18 cellular contexts compared by ENCODE assay signal in genomic region chr16:89291776-89292175, GRCh38.
A peak's percentile ranks its signal among the peaks of the same experiment; 100 is the strongest.
DNase-seq lines count a peak whose midpoint lies in the region; ATAC-seq, FAIRE-seq and TF ChIP-seq lines count a peak whose summit lies in the region.
"Had no signal": no experiment of that assay in that cellular context is flagged by ENCODE, and none has a peak within 500 bp of the region (broad histone marks: within the 10 kb centered on the region; RNA-seq: fewer than 3 reads in every experiment).

No MANE protein-coding gene starts in this region.

- peaks cover 24% of the 10 kb centered on the region for H3K36me3 Mint-ChIP-seq in activated CD8-positive, alpha-beta T cell treated with anti-CD3 and anti-CD28 coated beads, Interleukin-2, amount 10 ng/mL, durations not matched to agents 7 days and 5 days (ENCODE audit: low read depth)
- peaks cover 52% of the 10 kb centered on the region for H3K36me3 Mint-ChIP-seq in stimulated activated effector memory CD8-positive, alpha-beta T cell treated with anti-CD3 and anti-CD28 coated beads, Interleukin-12 subunit alpha, Interleukin-12 subunit beta, amount 100 ng/mL, for 72 hours

- H3K4me1 Mint-ChIP-seq in activated CD8-positive, alpha-beta T cell treated with anti-CD3 and anti-CD28 coated beads, Interleukin-2, amount 10 ng/mL, durations not matched to agents 7 days and 5 days (ENCODE audit: low read depth): peaks cover 29% of the 10 kb centered on the region
- peaks cover 26% of the 10 kb centered on the region for H3K4me1 Mint-ChIP-seq in stimulated activated effector memory CD8-positive, alpha-beta T cell treated with anti-CD3 and anti-CD28 coated beads, Interleukin-12 subunit alpha, Interleukin-12 subunit beta, amount 100 ng/mL, for 72 hours

- H3K27me3 ChIP-seq in cardiac muscle cell (no peaks in the 10 kb centered on the region), iPS DF 6.9 (ENCODE audit: control insufficient read depth, insufficient read depth, low read length) (no peaks in the 10 kb centered on the region)
- H3K27me3 ChIP-seq: heart left ventricle, SJSA1 had no signal

- no peaks in the 10 kb centered on the region for H3K9me3 Mint-ChIP-seq in activated CD8-positive, alpha-beta T cell treated with anti-CD3 and anti-CD28 coated beads, Interleukin-2, amount 10 ng/mL, durations not matched to agents 7 days and 5 days (ENCODE audit: insufficient read depth)
- H3K9me3 Mint-ChIP-seq in stimulated activated effector memory CD8-positive, alpha-beta T cell treated with anti-CD3 and anti-CD28 coated beads, Interleukin-12 subunit alpha, Interleukin-12 subunit beta, amount 100 ng/mL, for 72 hours: no peaks in the 10 kb centered on the region

- no peak for FAIRE-seq in GM19239 (lab: Jason Lieb, UNC)

- no peaks in the 10 kb centered on the region for H3K27me3 Mint-ChIP-seq in activated CD8-positive, alpha-beta T cell treated with anti-CD3 and anti-CD28 coated beads, Interleukin-2, amount 10 ng/mL, durations not matched to agents 7 days and 5 days (ENCODE audit: low read depth)

- no peak overlapping the region for H3K4me3 Mint-ChIP-seq in activated CD8-positive, alpha-beta T cell treated with anti-CD3 and anti-CD28 coated beads, Interleukin-2, amount 10 ng/mL, durations not matched to agents 7 days and 5 days
- no peak overlapping the region for H3K4me3 Mint-ChIP-seq in stimulated activated effector memory CD8-positive, alpha-beta T cell treated with anti-CD3 and anti-CD28 coated beads, Interleukin-12 subunit alpha, Interleukin-12 subunit beta, amount 100 ng/mL, for 72 hours

- CTCF ChIA-PET in activated CD8-positive, alpha-beta T cell treated with anti-CD3 and anti-CD28 coated beads, Interleukin-2, amount 10 ng/mL, durations not matched to agents 7 days and 5 days (lab: Charles Lee): interaction anchor here (0.7 to 1.2 kb wide), 2 partner anchors 20 to 51 kb away, joined by 3 read pairs; no protein-coding TSS in a partner anchor

- no CpG with 5 or more reads among the region's 13 CpGs for WGBS in iPS DF 6.9 (ENCODE audit: insufficient coverage, insufficient read length)

- intact Hi-C loops in cardiac septum (cut with DNase I): no loop called here

- H3K9me3 ChIP-seq in cardiac muscle cell (ENCODE audit: low read depth) (no peaks in the 10 kb centered on the region), iPS DF 6.9 (ENCODE audit: control insufficient read depth, insufficient read depth, low read length) (no peaks in the 10 kb centered on the region)
- H3K9me3 ChIP-seq: heart left ventricle, SJSA1 had no signal

- ATAC-seq in activated CD8-positive, alpha-beta T cell treated with anti-CD3 and anti-CD28 coated beads, Interleukin-2, amount 10 ng/mL, durations not matched to agents 7 days and 5 days: no peak
- no peak for ATAC-seq in stimulated activated effector memory CD8-positive, alpha-beta T cell treated with anti-CD3 and anti-CD28 coated beads, Interleukin-12 subunit alpha, Interleukin-12 subunit beta, amount 100 ng/mL, for 72 hours
- ATAC-seq: activated CD4-positive, CD25-positive, alpha-beta regulatory T cell treated with anti-CD3 and anti-CD28 coated beads, Interleukin-2, amount 50 U/mL, for 24 hours; heart left ventricle had no signal

- DNase-seq in cardiac muscle cell (ENCODE audit: low read depth in 1 of 2, low spot score in 1 of 2) (no peak), cardiac septum (ENCODE audit: low spot score) (no peak), iPS DF 6.9 (ENCODE audit: low read depth, low spot score) (no peak), NCI-H526 (lab: John Stamatoyannopoulos, UW) (no peak), GM19239 (ENCODE audit: insufficient read length, low spot score) (no peak), NCI-H69 (lab: John Stamatoyannopoulos, UW) (no peak)
- no peak for DNase-seq in activated CD8-positive, alpha-beta T cell treated with anti-CD3 and anti-CD28 coated beads, Interleukin-2, amount 10 ng/mL, durations not matched to agents 7 days and 5 days
- DNase-seq in stimulated activated effector memory CD8-positive, alpha-beta T cell treated with anti-CD3 and anti-CD28 coated beads, Interleukin-12 subunit alpha, Interleukin-12 subunit beta, amount 100 ng/mL, for 72 hours (ENCODE audit: low spot score in 2 of 2): no peak
- DNase-seq: activated gamma-delta T cell treated with Interleukin-2 at 50 U/mL for 16 hours; KBM-7; NCI-H2081 treated with DMSO at 0.1 percent for 48 hours; NCI-H524 treated with DMSO at 0.1 percent for 48 hours; OCI-M1; stimulated activated CD4-positive, alpha-beta T cell treated with anti-CD3 and anti-CD28 coated beads, Interleukin-4, amount 100 ng/mL, for 24 hours; T-helper 9 cell had no signal

- H3K36me3 ChIP-seq in cardiac muscle cell (peaks cover 17% of the 10 kb centered on the region), iPS DF 6.9 (ENCODE audit: control insufficient read depth, insufficient read depth, low read length) (peaks cover 11% of the 10 kb centered on the region)

- no peak for TF ChIP-seq CTCF in cardiac muscle cell (IDR thresholded peaks at IDR 0.05; ENCODE audit: low read depth, low read length)

- POLR2A ChIA-PET in activated CD8-positive, alpha-beta T cell treated with anti-CD3 and anti-CD28 coated beads, Interleukin-2, amount 10 ng/mL, durations not matched to agents 7 days and 5 days (lab: Charles Lee): interaction anchor here (1.3 kb wide), 1 partner anchor 44 kb away, joined by 3 read pairs; no protein-coding TSS in a partner anchor

- peak overlapping the region; percentile 26 for H3K27ac Mint-ChIP-seq in activated CD8-positive, alpha-beta T cell treated with anti-CD3 and anti-CD28 coated beads, Interleukin-2, amount 10 ng/mL, durations not matched to agents 7 days and 5 days
- H3K27ac Mint-ChIP-seq in stimulated activated effector memory CD8-positive, alpha-beta T cell treated with anti-CD3 and anti-CD28 coated beads, Interleukin-12 subunit alpha, Interleukin-12 subunit beta, amount 100 ng/mL, for 72 hours: peak overlapping the region; percentile 67

- peaks cover 13% of the 10 kb centered on the region for H3K4me1 ChIP-seq in cardiac muscle cell (ENCODE audit: low read depth)
- peaks cover 27% of the 10 kb centered on the region for H3K4me1 ChIP-seq in iPS DF 6.9 (ENCODE audit: control insufficient read depth, insufficient read depth, low read length)
- H3K4me1 ChIP-seq: SJSA1 had no signal

- H3K4me3 ChIP-seq in cardiac muscle cell: no peak overlapping the region
- H3K4me3 ChIP-seq in iPS DF 6.9 (ENCODE audit: low read length): no peak overlapping the region
- H3K4me3 ChIP-seq: heart left ventricle, SJSA1 had no signal

- H3K27ac ChIP-seq in cardiac muscle cell (peak overlapping the region; percentile 43), iPS DF 6.9 (ENCODE audit: low read length) (peak overlapping the region; percentile 10)
- H3K27ac ChIP-seq: SJSA1 had no signal
